Comparison of ENCODE assay signal across 25 cellular contexts in genomic region chr11:46057489-46057888, GRCh38.
DNase-seq lines count a peak whose midpoint lies in the region; ATAC-seq and TF ChIP-seq lines count a peak whose summit lies in the region.
"Had no signal": no experiment of that assay in that cellular context is flagged by ENCODE, and none has a peak within 500 bp of the region (broad histone marks: within the 10 kb centered on the region; RNA-seq: fewer than 3 reads in every experiment).

No MANE protein-coding gene starts in this region.

- H3K4me3 Mint-ChIP-seq in activated T-cell treated with anti-CD3 and anti-CD28 coated beads, Interleukin-2, amount 50 U/mL, for 72 hours: no peak overlapping the region
- H3K4me3 Mint-ChIP-seq in H9: no peak overlapping the region
- no peak overlapping the region for H3K4me3 Mint-ChIP-seq in activated T-helper 17 cell treated with anti-CD3 and anti-CD28 coated beads, Interleukin-2, amount 50 U/mL, for 72 hours
- H3K4me3 Mint-ChIP-seq: CD4-positive, CD25-positive, alpha-beta regulatory T cell; IgD-negative memory B cell had no signal

- no peak overlapping the region for H3K4ac ChIP-seq in H9 (ENCODE audit: low read depth, low read length)

- H3K4me1 ChIP-seq in H9 (ENCODE audit: insufficient read depth, low read length) (peaks cover 3% of the 10 kb centered on the region; the same call in 1 of the 2 replicates), smooth muscle cell (ENCODE audit: low read depth) (peaks cover 15% of the 10 kb centered on the region)
- H3K4me1 ChIP-seq: BLaER1 had no signal

- no peaks in the 10 kb centered on the region for H3K9me3 Mint-ChIP-seq in activated T-cell treated with anti-CD3 and anti-CD28 coated beads, Interleukin-2, amount 50 U/mL, for 72 hours
- no peaks in the 10 kb centered on the region; a peak in 1 of 5 replicates for H3K9me3 Mint-ChIP-seq in H9
- no peaks in the 10 kb centered on the region for H3K9me3 Mint-ChIP-seq in activated T-helper 17 cell treated with anti-CD3 and anti-CD28 coated beads, Interleukin-2, amount 50 U/mL, for 72 hours
- H3K9me3 Mint-ChIP-seq: IgD-negative memory B cell had no signal

- H3K56ac ChIP-seq in H9 (ENCODE audit: insufficient read length, low read depth, low read length): no peak overlapping the region

- H3K4me2 ChIP-seq in H9 (ENCODE audit: insufficient read depth, insufficient read length, low read length): no peak overlapping the region
- no peak overlapping the region for H3K4me2 ChIP-seq in smooth muscle cell
- H3K4me2 ChIP-seq: BLaER1 had no signal

- DNase-seq in activated T-cell treated with anti-CD3 and anti-CD28 coated beads, Interleukin-2, amount 50 U/mL, for 72 hours: no peak
- no peak for DNase-seq in activated T-cell treated with anti-CD3 and anti-CD28 coated beads, Interleukin-2, amount 50 U/mL, for 48 hours
- DNase-seq in H9 (no peak), smooth muscle cell (lab: John Stamatoyannopoulos, UW; ENCODE audit: unreplicated experiment) (no peak)
- DNase-seq: DMS153; DND-41; GOT3; NCI-H1048; NCI-H1417; NCI-H1694; NCI-H2029 treated with DMSO at 0.1 percent for 48 hours; NCI-H446 treated with DMSO at 0.1 percent for 48 hours; NCI-H526; NCI-H82; NK-92 treated with Interleukin-12 subunit alpha and Interleukin-12 subunit beta, amount 100 ng/mL, for 24 hours; PC-3; SJCRH30 had no signal

- H3K9ac ChIP-seq in H9 (ENCODE audit: extremely low read depth, insufficient read length, low read length) (no peak overlapping the region), smooth muscle cell (ENCODE audit: low read depth) (no peak overlapping the region)
- H3K9ac ChIP-seq: BLaER1 had no signal

- WGBS in H9 (ENCODE audit: extremely low coverage, insufficient read length, low lambda C conversion rate): no CpG with 5 or more reads among the region's 2 CpGs
- 86% methylated on average over 2 of the region's 2 CpGs for WGBS in smooth muscle cell (ENCODE audit: low lambda C conversion rate)

- no peaks in the 10 kb centered on the region for H3K23me2 ChIP-seq in H9 (ENCODE audit: insufficient read length, low read depth, low read length, poor library complexity, severe bottlenecking)

- H3K27ac Mint-ChIP-seq in activated T-cell treated with anti-CD3 and anti-CD28 coated beads, Interleukin-2, amount 50 U/mL, for 72 hours: peak overlapping the region; percentile 15
- peak overlapping the region in 2 of 3 experiments; percentile 45 to 54; a peak in 4 of 7 replicates for H3K27ac Mint-ChIP-seq in H9
- no peak overlapping the region for H3K27ac Mint-ChIP-seq in activated T-helper 17 cell treated with anti-CD3 and anti-CD28 coated beads, Interleukin-2, amount 50 U/mL, for 72 hours

- no peaks in the 10 kb centered on the region for H3K36me3 ChIP-seq in smooth muscle cell (ENCODE audit: low read depth)

- H4K20me1 ChIP-seq in H9 (ENCODE audit: control insufficient read depth, insufficient read depth, insufficient read length): no peaks in the 10 kb centered on the region
- H4K20me1 ChIP-seq in smooth muscle cell (ENCODE audit: low read depth): peaks cover 53% of the 10 kb centered on the region

- H3K14ac ChIP-seq in H9 (ENCODE audit: insufficient read depth, low read length): no peak overlapping the region

- H3K79me1 ChIP-seq in H9 (ENCODE audit: insufficient read depth, low read depth, low read length, poor library complexity, severe bottlenecking): no peaks in the 10 kb centered on the region

- no peak for TF ChIP-seq CTCF in H9 (conservative IDR thresholded peaks at IDR 0.05)
- no peak for TF ChIP-seq CTCF in smooth muscle cell (IDR thresholded peaks at IDR 0.05; ENCODE audit: borderline replicate concordance, insufficient read depth, poor library complexity, severe bottlenecking)

- H3K36me3 Mint-ChIP-seq in activated T-cell treated with anti-CD3 and anti-CD28 coated beads, Interleukin-2, amount 50 U/mL, for 72 hours (ENCODE audit: insufficient read depth in 2 of 2): peaks cover 2 to 4% of the 10 kb centered on the region in 2 donors
- peaks cover 7 to 12% (median 7%) of the 10 kb centered on the region in 3 experiments for H3K36me3 Mint-ChIP-seq in H9 (ENCODE audit: insufficient read depth in 1 of 3, low read depth in 3 of 3)
- H3K36me3 Mint-ChIP-seq in activated T-helper 17 cell treated with anti-CD3 and anti-CD28 coated beads, Interleukin-2, amount 50 U/mL, for 72 hours (ENCODE audit: low read depth): peaks cover 42% of the 10 kb centered on the region

- no peaks in the 10 kb centered on the region for H3K79me2 ChIP-seq in H9 (ENCODE audit: insufficient read depth, low read length)
- peaks cover 3% of the 10 kb centered on the region for H3K79me2 ChIP-seq in smooth muscle cell (ENCODE audit: low read depth)

- H3T11ph ChIP-seq in H9 (ENCODE audit: low read length): no peak overlapping the region

- ATAC-seq in activated T-cell treated with anti-CD3 and anti-CD28 coated beads, Interleukin-2, amount 50 U/mL, for 72 hours (replicated peaks in 1 of 2): peak in 1 of 2 donors; percentile 36
- ATAC-seq in activated T-helper 17 cell treated with anti-CD3 and anti-CD28 coated beads, Interleukin-2, amount 50 U/mL, for 72 hours (replicated peaks): peak; percentile 40
- no peak for ATAC-seq in GM19324 (IDR thresholded peaks at IDR 0.05; ENCODE audit: low FRiP score, unreplicated experiment)
- no peak for ATAC-seq in GM21526 (IDR thresholded peaks at IDR 0.05; ENCODE audit: low FRiP score, unreplicated experiment)
- ATAC-seq in HG03457 (IDR thresholded peaks at IDR 0.05; ENCODE audit: unreplicated experiment): no peak
- ATAC-seq: PC-3, SK-N-SH treated with all-trans-retinoic acid at 6 μM for 48 hours had no signal

- H4K5ac ChIP-seq in H9 (ENCODE audit: insufficient read length, low read depth, low read length): no peak overlapping the region

- H2BK15ac ChIP-seq in H9 (ENCODE audit: low read depth, low read length): no peak overlapping the region

- no peak overlapping the region for H4K8ac ChIP-seq in H9 (replicated peaks; ENCODE audit: insufficient read length, low read depth, low read length)

- no peak overlapping the region for H3K4me3 ChIP-seq in smooth muscle cell
- H3K4me3 ChIP-seq: BLaER1, SJCRH30 had no signal

- H2BK5ac ChIP-seq in H9 (ENCODE audit: insufficient read length, low read length): no peak overlapping the region

- H3K27me3 Mint-ChIP-seq in activated T-cell treated with anti-CD3 and anti-CD28 coated beads, Interleukin-2, amount 50 U/mL, for 72 hours (ENCODE audit: low read depth): no peaks in the 10 kb centered on the region
- H3K27me3 Mint-ChIP-seq in H9 (ENCODE audit: low read depth): no peaks in the 10 kb centered on the region
- no peaks in the 10 kb centered on the region for H3K27me3 Mint-ChIP-seq in activated T-helper 17 cell treated with anti-CD3 and anti-CD28 coated beads, Interleukin-2, amount 50 U/mL, for 72 hours
- H3K27me3 Mint-ChIP-seq: CD4-positive, CD25-positive, alpha-beta regulatory T cell; IgD-negative memory B cell had no signal

- H2BK12ac ChIP-seq in H9 (ENCODE audit: insufficient read length, low read depth, low read length): no peak overlapping the region

- no peak overlapping the region for H3K18ac ChIP-seq in H9 (ENCODE audit: insufficient read length, low read depth, low read length)

- H3K27me3 ChIP-seq in H9 (ENCODE audit: insufficient read depth, low read length) (no peaks in the 10 kb centered on the region), smooth muscle cell (ENCODE audit: low read depth) (no peaks in the 10 kb centered on the region)
- H3K27me3 ChIP-seq: BLaER1, SJCRH30 had no signal

- H3K23ac ChIP-seq in H9 (ENCODE audit: insufficient read length, low read depth, low read length): no peak overlapping the region

- no peaks in the 10 kb centered on the region for H3K9me3 ChIP-seq in H9 (ENCODE audit: control insufficient read depth, low read depth, low read length)
- no peaks in the 10 kb centered on the region for H3K9me3 ChIP-seq in smooth muscle cell (replicated peaks; ENCODE audit: low read depth)
- H3K9me3 ChIP-seq: SJCRH30 had no signal

- H4K91ac ChIP-seq in H9 (ENCODE audit: insufficient read length, low read depth, low read length): no peak overlapping the region

- no peak overlapping the region for H3K27ac ChIP-seq in H9 (ENCODE audit: insufficient read length, low read depth, low read length)
- peak overlapping the region; percentile 21 for H3K27ac ChIP-seq in smooth muscle cell (ENCODE audit: low read depth)
- H3K27ac ChIP-seq: BLaER1, SJCRH30 had no signal

- no peaks in the 10 kb centered on the region for H3F3A ChIP-seq in smooth muscle cell (ENCODE audit: low read depth)

- H2BK20ac ChIP-seq in H9 (ENCODE audit: low read depth, low read length, poor library complexity, severe bottlenecking): no peak overlapping the region

- H2BK120ac ChIP-seq in H9 (ENCODE audit: low read depth, low read length, poor library complexity, severe bottlenecking): no peak overlapping the region

- no peak overlapping the region for H2AK5ac ChIP-seq in H9 (ENCODE audit: insufficient read length, low read length)

- no peak overlapping the region for H2AFZ ChIP-seq in H9 (ENCODE audit: low read length)
- H2AFZ ChIP-seq in smooth muscle cell (ENCODE audit: low read depth): no peak overlapping the region

- peaks cover 21% of the 10 kb centered on the region for H3K4me1 Mint-ChIP-seq in activated T-cell treated with anti-CD3 and anti-CD28 coated beads, Interleukin-2, amount 50 U/mL, for 72 hours (ENCODE audit: low read depth)
- peaks cover 43 to 50% of the 10 kb centered on the region in 2 experiments for H3K4me1 Mint-ChIP-seq in H9
- peaks cover 35% of the 10 kb centered on the region for H3K4me1 Mint-ChIP-seq in activated T-helper 17 cell treated with anti-CD3 and anti-CD28 coated beads, Interleukin-2, amount 50 U/mL, for 72 hours
